In the genomic region with DNA sequence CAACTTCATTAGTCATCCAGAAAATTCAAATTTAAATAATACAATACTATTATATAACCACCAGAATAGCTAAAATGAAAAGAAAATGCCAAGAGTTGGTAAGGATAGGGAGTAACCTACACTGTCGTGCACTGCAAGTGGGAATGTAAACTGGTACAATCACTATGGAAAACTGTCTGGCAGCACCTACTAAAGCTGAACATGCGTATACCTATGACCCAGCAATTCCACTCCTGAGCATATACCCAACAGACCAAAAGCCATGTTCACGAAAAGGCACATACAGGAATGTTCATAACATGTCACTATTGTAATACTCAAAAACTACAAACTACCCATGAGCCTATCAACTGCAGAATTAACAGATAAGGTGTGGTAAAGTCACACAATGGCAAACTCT, we compare ENCODE assay signal across 18 cellular contexts. TPM values are rescaled to one million over a fixed set of nuclear protein-coding genes. Genes with fewer than 3 reads are reported as not detected.
A peak's percentile ranks its signal among the peaks of the same experiment; 100 is the strongest.
DNase-seq lines count a peak whose midpoint lies in the region; ATAC-seq and TF ChIP-seq lines count a peak whose summit lies in the region.
"Had no signal": no experiment of that assay in that cellular context is flagged by ENCODE, and none has a peak within 500 bp of the region (broad histone marks: within the 10 kb centered on the region; RNA-seq: fewer than 3 reads in every experiment).

No MANE protein-coding gene starts in this region.

- TF ChIP-seq CTCF in left ventricle myocardium inferior (IDR thresholded peaks at IDR 0.05; ENCODE audit: borderline replicate concordance) = no peak

- H3K4me1 Mint-ChIP-seq in T-helper 17 cell = peaks cover 27% of the 10 kb centered on the region
- H3K4me1 Mint-ChIP-seq in naive thymus-derived CD4-positive, alpha-beta T cell = peaks cover 52 to 83% (median 73%) of the 10 kb centered on the region in 7 donors

- no peak overlapping the region for H3K4me3 ChIP-seq in left ventricle myocardium inferior
- H3K4me3 ChIP-seq in naive thymus-derived CD4-positive, alpha-beta T cell (ENCODE audit: low read length) = no peak overlapping the region

- H3K27me3 ChIP-seq in left ventricle myocardium inferior (ENCODE audit: low read depth) = no peaks in the 10 kb centered on the region
- H3K27me3 ChIP-seq in naive thymus-derived CD4-positive, alpha-beta T cell (ENCODE audit: control insufficient read depth in 2 of 2, insufficient read depth in 2 of 2, low read length in 2 of 2) = no peaks in the 10 kb centered on the region

- H3K9me3 Mint-ChIP-seq in naive thymus-derived CD4-positive, alpha-beta T cell = no peaks in the 10 kb centered on the region
- H3K9me3 Mint-ChIP-seq: activated T-cell treated with anti-CD3 and anti-CD28 coated beads, Interleukin-2, amount 50 U/mL, for 4 hours had no signal

- H3K27ac ChIP-seq in left ventricle myocardium inferior (replicated peaks) = peak overlapping the region; percentile 83
- H3K27ac ChIP-seq in naive thymus-derived CD4-positive, alpha-beta T cell (ENCODE audit: low read depth, low read length) = no peak overlapping the region

- peak overlapping the region; percentile 27 for H3K27ac Mint-ChIP-seq in T-helper 17 cell
- peak overlapping the region in 5 of 9 donors; percentile 14 to 90 (median 80) for H3K27ac Mint-ChIP-seq in naive thymus-derived CD4-positive, alpha-beta T cell

- peaks cover 60% of the 10 kb centered on the region for H3K4me1 ChIP-seq in left ventricle myocardium inferior
- peaks cover 0 to 22% of the 10 kb centered on the region in 2 donors for H3K4me1 ChIP-seq in naive thymus-derived CD4-positive, alpha-beta T cell (ENCODE audit: control insufficient read depth in 2 of 2, insufficient read depth in 2 of 2, low read length in 2 of 2)

- no peak overlapping the region for H3K4me3 Mint-ChIP-seq in T-helper 17 cell
- H3K4me3 Mint-ChIP-seq in naive thymus-derived CD4-positive, alpha-beta T cell = peak overlapping the region in 8 of 10 donors; percentile 23 to 89 (median 82)

- ATAC-seq in left cardiac atrium (no peak), T-helper 17 cell (no peak), GM19455 (IDR thresholded peaks at IDR 0.05; ENCODE audit: unreplicated experiment) (no peak)
- no peak for ATAC-seq in naive thymus-derived CD4-positive, alpha-beta T cell
- ATAC-seq: HCT116 had no signal

- H3K36me3 ChIP-seq in left ventricle myocardium inferior = no peaks in the 10 kb centered on the region
- H3K36me3 ChIP-seq in naive thymus-derived CD4-positive, alpha-beta T cell (ENCODE audit: control insufficient read depth in 2 of 3, insufficient read depth in 3 of 3, low read length in 3 of 3) = no peaks in the 10 kb centered on the region
- H3K36me3 ChIP-seq: lower lobe of right lung had no signal

- no peaks in the 10 kb centered on the region for H3K27me3 Mint-ChIP-seq in T-helper 17 cell
- H3K27me3 Mint-ChIP-seq in naive thymus-derived CD4-positive, alpha-beta T cell = no peaks in the 10 kb centered on the region
- H3K27me3 Mint-ChIP-seq: CD4-positive, alpha-beta memory T cell had no signal

- POLR2A ChIA-PET in naive thymus-derived CD4-positive, alpha-beta T cell (lab: Charles Lee) = interaction anchor here (1.0 kb wide), 1 partner anchor 28 kb away, joined by 3 read pairs; no protein-coding TSS in a partner anchor

- no peaks in the 10 kb centered on the region for H3K36me3 Mint-ChIP-seq in T-helper 17 cell (ENCODE audit: low read depth)
- H3K36me3 Mint-ChIP-seq in naive thymus-derived CD4-positive, alpha-beta T cell = peaks cover 0 to 9% (median 5%) of the 10 kb centered on the region in 5 donors

- intact Hi-C loops in left ventricle myocardium inferior (cut with micrococcal nuclease) (no loop called here), left cardiac atrium (cut with DNase I) (no loop called here)
- intact Hi-C loops in naive thymus-derived CD4-positive, alpha-beta T cell (cut with micrococcal nuclease) = no loop called here

- DNase-seq in left ventricle myocardium inferior = no peak
- no peak for DNase-seq in left cardiac atrium
- DNase-seq in T-helper 17 cell = no peak
- DNase-seq in naive thymus-derived CD4-positive, alpha-beta T cell = no peak
- DNase-seq in T-helper 9 cell = no peak
- no peak for DNase-seq in DMS153 (lab: John Stamatoyannopoulos, UW)
- no peak for DNase-seq in anterior cingulate cortex (lab: John Stamatoyannopoulos, UW)
- DNase-seq: activated CD4-positive, alpha-beta T cell treated with anti-CD3 and anti-CD28 coated beads for 1 hour; activated T-cell treated with anti-CD3 and anti-CD28 coated beads, Interleukin-2, amount 50 U/mL, for 4 hours; DMS79 treated with DMSO at 0.1 percent for 48 hours; lower lobe of right lung; NCI-H1417; NCI-H2107; NCI-H510A; stimulated activated CD4-positive, alpha-beta T cell treated with anti-CD3 and anti-CD28 coated beads, Interleukin-15, amount 100 ng/mL, for 24 hours had no signal

- no peaks in the 10 kb centered on the region for H3K9me3 ChIP-seq in left ventricle myocardium inferior (replicated peaks)
- no peaks in the 10 kb centered on the region for H3K9me3 ChIP-seq in T-helper 17 cell (ENCODE audit: control insufficient read depth, low read length, poor library complexity, severe bottlenecking)
- no peaks in the 10 kb centered on the region for H3K9me3 ChIP-seq in naive thymus-derived CD4-positive, alpha-beta T cell (ENCODE audit: control insufficient read depth in 2 of 3, low read length in 3 of 3)
- H3K9me3 ChIP-seq: lower lobe of right lung had no signal

- CTCF ChIA-PET in naive thymus-derived CD4-positive, alpha-beta T cell (lab: Charles Lee) = no interaction called here

RNA-seq across cellular contexts. Expression of a gene that starts 32.7 kb away (rescaled TPM):
- total RNA-seq in left ventricle myocardium inferior (117 TPM), left cardiac atrium (10 to 100 TPM; 71.5 to 90.0 TPM), T-helper 17 cell (10 to 100 TPM; 66.3 to 96.5 TPM)
- total RNA-seq in naive thymus-derived CD4-positive, alpha-beta T cell = 100 to 1,000 TPM in 4 of 5 experiments, 10 to 100 TPM in 1; 65.0 to 178 (median 108) TPM
- 10 to 100 TPM; 33.9 to 60.3 TPM for polyA plus RNA-seq in naive thymus-derived CD4-positive, alpha-beta T cell
